Comparison of ENCODE assay signal across 23 cellular contexts in the genomic region with DNA sequence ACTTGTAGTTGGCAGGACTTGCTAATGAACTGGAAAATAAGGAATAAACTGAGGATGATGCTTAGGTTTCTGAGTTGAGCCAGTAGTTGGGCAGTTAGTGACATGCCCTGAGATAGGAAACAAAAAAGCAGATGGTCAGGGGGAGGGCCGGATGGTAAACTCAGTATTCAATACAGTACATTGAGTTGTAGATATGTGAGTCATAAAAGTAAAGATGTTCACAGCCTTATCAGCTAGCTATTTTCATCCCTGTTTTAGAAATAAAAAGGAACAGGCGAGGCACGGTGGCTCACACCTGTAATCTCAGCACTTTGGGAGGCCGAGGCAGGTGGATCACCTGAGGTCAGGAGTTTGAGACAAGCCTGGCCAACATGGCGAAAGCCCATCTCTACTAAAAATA. TPM values are rescaled to one million over a fixed set of nuclear protein-coding genes. Genes with fewer than 3 reads are reported as not detected.
DNase-seq lines count a peak whose midpoint lies in the region; ATAC-seq, FAIRE-seq and TF ChIP-seq lines count a peak whose summit lies in the region.
"Had no signal": no experiment of that assay in that cellular context is flagged by ENCODE, and none has a peak within 500 bp of the region (broad histone marks: within the 10 kb centered on the region; RNA-seq: fewer than 3 reads in every experiment).

No MANE protein-coding gene starts in this region.

- H3K27ac ChIP-seq in K562 (ENCODE audit: extremely low read depth, low read depth, low read length) = peak overlapping the region; percentile 46; the same call in 1 of the 3 replicates
- H3K27ac ChIP-seq: 22Rv1; A549; BLaER1 treated with 17β-estradiol and CSF1 and Interleukin-3, amounts not matched to agents 10 nM and 100 nM; C4-2B had no signal

- H3K27ac Mint-ChIP-seq in activated naive CD8-positive, alpha-beta T cell treated with anti-CD3 and anti-CD28 coated beads, Interleukin-2, amount 50 U/mL, for 24 hours = no peak overlapping the region
- H3K27ac Mint-ChIP-seq: B cell; CD4-positive, alpha-beta T cell; CD8-positive, alpha-beta T cell had no signal

- no peaks in the 10 kb centered on the region for H3K79me2 ChIP-seq in K562 (ENCODE audit: control insufficient read depth, insufficient read depth, low read length)

- H3K9ac ChIP-seq in K562 (ENCODE audit: insufficient read depth in 1 of 2, low read depth in 2 of 2, low read length in 2 of 2) = no peak overlapping the region
- H3K9ac ChIP-seq: BLaER1 treated with 17β-estradiol and CSF1 and Interleukin-3, amounts not matched to agents 10 nM and 100 nM had no signal

- H3K9me3 ChIP-seq in K562 (replicated peaks; ENCODE audit: control insufficient read depth, insufficient read depth, low read depth, low read length) = no peaks in the 10 kb centered on the region
- H3K9me3 ChIP-seq: A549; BLaER1 treated with 17β-estradiol and CSF1 and Interleukin-3, amounts not matched to agents 10 nM and 100 nM; Caco-2 had no signal

- BruUV-seq in K562 (replicated peaks; lab: Mats Ljungman, UMichigan) = no TSS peak

- no peak for TF ChIP-seq CTCF in K562 (IDR thresholded peaks at IDR 0.05 in 2 of 3, conservative IDR thresholded peaks at IDR 0.05 in 1 of 3; ENCODE audit: insufficient read depth in 2 of 3, low read depth in 1 of 3, low read length in 3 of 3)

- H3K4me3 Mint-ChIP-seq in activated naive CD8-positive, alpha-beta T cell treated with anti-CD3 and anti-CD28 coated beads, Interleukin-2, amount 50 U/mL, for 24 hours = no peak overlapping the region
- H3K4me3 Mint-ChIP-seq: B cell; CD4-positive, alpha-beta T cell; CD8-positive, alpha-beta T cell had no signal

- intact Hi-C loops in K562 (cut with micrococcal nuclease) (no loop called here), posterior vena cava (cut with DNase I) (no loop called here)

- H3K9me3 Mint-ChIP-seq in activated naive CD8-positive, alpha-beta T cell treated with anti-CD3 and anti-CD28 coated beads, Interleukin-2, amount 50 U/mL, for 24 hours = no peaks in the 10 kb centered on the region
- H3K9me3 Mint-ChIP-seq: CD4-positive, alpha-beta T cell; CD8-positive, alpha-beta T cell had no signal

- TF ChIP-seq EP300 in K562 (IDR thresholded peaks at IDR 0.05; ENCODE audit: low read length) = peak; percentile 89

- H2AFZ ChIP-seq in K562 (ENCODE audit: low read depth, low read length) = no peak overlapping the region

- in situ Hi-C loops in K562 (cut with MboI) = loop anchor here (25.0 kb wide), 1 partner anchor 1349 kb away; no protein-coding TSS in a partner anchor

- POLR2A ChIA-PET in K562 (lab: Yijun Ruan, JAX) = interaction anchor here (0.6 to 1.3 kb wide), 2 partner anchors 11 to 697 kb away, joined by 3 read pairs; no protein-coding TSS in a partner anchor

- WGBS in K562 (ENCODE audit: insufficient coverage, low coverage, missing lambda C conversion rate) = 22% methylated on average over 5 of the region's 5 CpGs

- peak; percentile 50 for DNase-seq in DMS 273 (lab: John Stamatoyannopoulos, UW; ENCODE audit: unreplicated experiment)
- no peak for DNase-seq in DMS 273 treated with DMSO at 0.1 percent for 48 hours (lab: John Stamatoyannopoulos, UW)
- DNase-seq in K562 (ENCODE audit: extremely low read depth in 1 of 4, low spot score in 3 of 4) = peak in 2 of 4 experiments; percentile 17 to 43
- DNase-seq in posterior vena cava (ENCODE audit: low spot score) = peak; percentile 3
- DNase-seq in H4 (ENCODE audit: low spot score) = no peak
- DNase-seq in NOMO-1 treated with DMSO at 0.1 percent for 48 hours (lab: John Stamatoyannopoulos, UW; ENCODE audit: unreplicated experiment) = no peak
- no peak for DNase-seq in activated naive CD8-positive, alpha-beta T cell treated with anti-CD3 and anti-CD28 coated beads, Interleukin-2, amount 50 U/mL, for 24 hours
- DNase-seq: AML-193; Caco-2; Calu3; CD4-positive, alpha-beta T cell; CD8-positive, alpha-beta T cell; DMS79 treated with DMSO at 0.1 percent for 48 hours; GF-D8 had no signal

- CTCF ChIA-PET in K562 (lab: Yijun Ruan, JAX; ENCODE audit: low intra/inter-chr PET ratio) = no interaction called here

- H3K36me3 Mint-ChIP-seq in activated naive CD8-positive, alpha-beta T cell treated with anti-CD3 and anti-CD28 coated beads, Interleukin-2, amount 50 U/mL, for 24 hours (ENCODE audit: low read depth) = no peaks in the 10 kb centered on the region
- H3K36me3 Mint-ChIP-seq: CD8-positive, alpha-beta T cell had no signal

- H3K4me2 ChIP-seq in K562 (ENCODE audit: insufficient read depth, low read length) = no peak overlapping the region
- H3K4me2 ChIP-seq: A549; BLaER1 treated with 17β-estradiol and CSF1 and Interleukin-3, amounts not matched to agents 10 nM and 100 nM had no signal

- no peaks in the 10 kb centered on the region for H3K27me3 ChIP-seq in K562 (ENCODE audit: control insufficient read depth in 2 of 2, insufficient read depth in 2 of 2, low read length in 2 of 2)
- H3K27me3 ChIP-seq: BLaER1 treated with 17β-estradiol and CSF1 and Interleukin-3, amounts not matched to agents 10 nM and 100 nM had no signal

- peaks cover 5% of the 10 kb centered on the region for H3K27me3 Mint-ChIP-seq in activated naive CD8-positive, alpha-beta T cell treated with anti-CD3 and anti-CD28 coated beads, Interleukin-2, amount 50 U/mL, for 24 hours

- no peaks in the 10 kb centered on the region for H3K4me1 Mint-ChIP-seq in activated naive CD8-positive, alpha-beta T cell treated with anti-CD3 and anti-CD28 coated beads, Interleukin-2, amount 50 U/mL, for 24 hours
- H3K4me1 Mint-ChIP-seq: B cell had no signal

- H3K9me1 ChIP-seq in K562 (ENCODE audit: control insufficient read depth, insufficient read depth, low read length) = no peaks in the 10 kb centered on the region

- ATAC-seq in K562 = peak; percentile 34
- no peak for ATAC-seq in activated naive CD8-positive, alpha-beta T cell treated with anti-CD3 and anti-CD28 coated beads, Interleukin-2, amount 50 U/mL, for 24 hours
- ATAC-seq: A549; CD8-positive, alpha-beta T cell had no signal

- H4K20me1 ChIP-seq in K562 (replicated peaks; ENCODE audit: control insufficient read depth, insufficient read depth, low read length) = no peaks in the 10 kb centered on the region
- H4K20me1 ChIP-seq: BLaER1 treated with 17β-estradiol and CSF1 and Interleukin-3, amounts not matched to agents 10 nM and 100 nM had no signal

- TF ChIP-seq POLR2A in K562 (conservative IDR thresholded peaks at IDR 0.05) = no peak

- no peak overlapping the region for H3K4me3 ChIP-seq in K562
- H3K4me3 ChIP-seq: A549; BLaER1 treated with 17β-estradiol and CSF1 and Interleukin-3, amounts not matched to agents 10 nM and 100 nM had no signal

- no peaks in the 10 kb centered on the region for H3K36me3 ChIP-seq in K562 (ENCODE audit: control insufficient read depth, insufficient read depth, low read length)
- H3K36me3 ChIP-seq: BLaER1 treated with 17β-estradiol and CSF1 and Interleukin-3, amounts not matched to agents 10 nM and 100 nM had no signal

- no peak for TF ChIP-seq RAD21 in K562 (CRISPR knock-in tag; conservative IDR thresholded peaks at IDR 0.05 in 1 of 2, IDR thresholded peaks at IDR 0.05 in 1 of 2)

- FAIRE-seq in K562 (lab: Jason Lieb, UNC) = no peak
- FAIRE-seq: A549, D721Med, G401.6, GM12891, GM19239 had no signal

- H3K4me1 ChIP-seq in K562 (replicated peaks in 1 of 2; ENCODE audit: control insufficient read depth in 2 of 2, insufficient read depth in 2 of 2, low read length in 2 of 2) = peaks cover 0 to 32% of the 10 kb centered on the region in 2 experiments; a peak in 4 of 5 replicates
- H3K4me1 ChIP-seq: Caco-2 had no signal

TF ChIP-seq in K562, 482 proteins besides CTCF, POLR2A, EP300 and RAD21 (continues in another document):
- no peak for TF ChIP-seq STAT5B (CRISPR knock-in tag; IDR thresholded peaks at IDR 0.05)
- TF ChIP-seq, protein P1, sequence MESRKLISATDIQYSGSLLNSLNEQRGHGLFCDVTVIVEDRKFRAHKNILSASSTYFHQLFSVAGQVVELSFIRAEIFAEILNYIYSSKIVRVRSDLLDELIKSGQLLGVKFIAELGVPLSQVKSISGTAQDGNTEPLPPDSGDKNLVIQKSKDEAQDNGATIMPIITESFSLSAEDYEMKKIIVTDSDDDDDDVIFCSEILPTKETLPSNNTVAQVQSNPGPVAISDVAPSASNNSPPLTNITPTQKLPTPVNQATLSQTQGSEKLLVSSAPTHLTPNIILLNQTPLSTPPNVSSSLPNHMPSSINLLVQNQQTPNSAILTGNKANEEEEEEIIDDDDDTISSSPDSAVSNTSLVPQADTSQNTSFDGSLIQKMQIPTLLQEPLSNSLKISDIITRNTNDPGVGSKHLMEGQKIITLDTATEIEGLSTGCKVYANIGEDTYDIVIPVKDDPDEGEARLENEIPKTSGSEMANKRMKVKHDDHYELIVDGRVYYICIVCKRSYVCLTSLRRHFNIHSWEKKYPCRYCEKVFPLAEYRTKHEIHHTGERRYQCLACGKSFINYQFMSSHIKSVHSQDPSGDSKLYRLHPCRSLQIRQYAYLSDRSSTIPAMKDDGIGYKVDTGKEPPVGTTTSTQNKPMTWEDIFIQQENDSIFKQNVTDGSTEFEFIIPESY (CRISPR knock-in tag; IDR thresholded peaks at IDR 0.05) = no peak
- TF ChIP-seq KLF16 (IDR thresholded peaks at IDR 0.05) = peak; percentile 83
- no peak for TF ChIP-seq TCF7 (IDR thresholded peaks at IDR 0.05; ENCODE audit: borderline replicate concordance)
- TF ChIP-seq FIP1L1 (IDR thresholded peaks at IDR 0.05; ENCODE audit: low read depth, low read length, poor library complexity, severe bottlenecking) = no peak
- TF ChIP-seq BMI1 (IDR thresholded peaks at IDR 0.05; ENCODE audit: low read length) = no peak

RNA-seq across cellular contexts. Expression of a gene that starts 22.2 kb away (rescaled TPM):
- 7.5 and 15.7 TPM in 2 replicates for total RNA-seq in K562 (2011; cell fraction: chromatin; rRNA removed; ENCODE audit: low replicate concordance)
- 7.6 and 9.2 TPM in 2 replicates for total RNA-seq in K562 (2011; cell fraction: nucleolus; rRNA removed)
- total RNA-seq in K562 (2011; cell fraction: nucleoplasm; rRNA removed) = 6.8 and 7.9 TPM in 2 replicates
- total RNA-seq in K562 (2014; rRNA removed) (20.2 and 20.8 TPM in 2 replicates), K562 (2014; rRNA removed; fragmentation: Illumina TruSeq; extraction: Trizol) (29.7 and 34.1 TPM in 2 replicates), K562 (2015; rRNA removed; fragmentation: Illumina TruSeq; extraction: Trizol) (30.5 and 32.1 TPM in 2 replicates), K562 (2021) (22.1 and 23.8 TPM in 2 replicates), posterior vena cava (10 to 100 TPM; 15.4 to 15.8 TPM)
- polyA plus RNA-seq in K562 (2011; rRNA removed) (26.5 and 30.5 TPM in 2 replicates), K562 (2014; fragmentation: Illumina TruSeq; extraction: Trizol) (27.9 and 33.5 TPM in 2 replicates), K562 (2014; fragmentation: Nextera tagmentation; extraction: Ambion mirVana) (10 to 100 TPM; 38.1 to 52.1 TPM), K562 (2014; rRNA removed) (24.7 and 25.3 TPM in 2 replicates)
- 8.0 and 11.5 TPM in 2 replicates for polyA plus RNA-seq in K562 (2011; cell fraction: cytosol; rRNA removed)
- 5.8 and 9.5 TPM in 2 replicates for polyA plus RNA-seq in K562 (2011; cell fraction: nucleus; rRNA removed)
- polyA plus RNA-seq in K562 (2012) = 25.5 and 27.5 TPM in 2 replicates
- polyA minus RNA-seq in K562 (2011; rRNA and poly(A)+ RNA removed) = 15.8 and 20.3 TPM in 2 replicates
- 8.4 and 12.0 TPM in 2 replicates for polyA minus RNA-seq in K562 (2011; cell fraction: cytosol; rRNA and poly(A)+ RNA removed)
- 4.4 and 7.7 TPM in 2 replicates for polyA minus RNA-seq in K562 (2011; cell fraction: nucleus; rRNA and poly(A)+ RNA removed)
- total RNA-seq in H4 (2014; rRNA removed; shearing (Covaris generic)) = 27.8 and 37.6 TPM in 2 replicates

Comparison
In these comparisons a context has a peak if more than half of its experiments do, and no peak if none do; other contexts are left out.
1. DNase-seq: peak in DMS 273 (single experiment) and posterior vena cava (single experiment); none in DMS 273 treated with DMSO at 0.1 percent for 48 hours (single experiment), H4 (single experiment), NOMO-1 treated with DMSO at 0.1 percent for 48 hours (single experiment) and activated naive CD8-positive, alpha-beta T cell treated with anti-CD3 and anti-CD28 coated beads, Interleukin-2, amount 50 U/mL, for 24 hours (single experiment).